Comparison of ENCODE assay signal across 9 cellular contexts in the genomic region with DNA sequence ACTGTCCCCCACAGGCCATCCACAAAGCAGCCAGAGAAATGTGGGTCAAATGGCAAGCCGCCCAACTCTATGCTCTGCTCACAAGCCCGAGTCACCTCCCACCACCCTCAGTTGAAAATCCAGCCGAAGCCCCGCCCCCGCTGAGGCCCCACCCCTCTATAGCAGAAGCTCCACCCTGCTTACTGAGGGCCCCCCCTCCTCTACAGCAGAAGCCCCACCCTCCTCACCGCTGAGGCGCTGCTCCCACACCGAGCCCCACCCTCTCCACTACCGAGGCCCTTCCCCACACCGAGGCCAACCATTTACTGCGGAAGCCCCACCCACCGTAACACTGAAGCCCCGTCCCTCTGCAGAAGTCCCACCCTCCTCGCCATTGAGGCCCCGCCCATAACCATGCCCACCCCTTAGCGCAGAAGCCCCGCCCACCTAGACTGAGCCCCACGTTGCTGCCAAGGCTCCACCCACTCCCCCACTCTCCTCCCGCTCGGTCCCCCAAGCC. TPM values are rescaled to one million over a fixed set of nuclear protein-coding genes. Genes with fewer than 3 reads are reported as not detected.
DNase-seq lines count a peak whose midpoint lies in the region; ATAC-seq and TF ChIP-seq lines count a peak whose summit lies in the region.
"Had no signal": no experiment of that assay in that cellular context is flagged by ENCODE, and none has a peak within 500 bp of the region (broad histone marks: within the 10 kb centered on the region; RNA-seq: fewer than 3 reads in every experiment).

No MANE protein-coding gene starts in this region.

- peak; percentile 44 for ATAC-seq in RWPE2 (ENCODE audit: low read depth)
- ATAC-seq in esophagus mucosa: peak; percentile 10
- ATAC-seq in GM18909 (IDR thresholded peaks at IDR 0.05; ENCODE audit: poor library complexity, unreplicated experiment): no peak
- ATAC-seq in GM18907 (IDR thresholded peaks at IDR 0.05; ENCODE audit: unreplicated experiment): no peak

- H3K4me3 ChIP-seq in RWPE2 (ENCODE audit: severe bottlenecking): no peak overlapping the region

- no peaks in the 10 kb centered on the region for H3K9me3 ChIP-seq in RWPE2 (ENCODE audit: severe bottlenecking)
- H3K9me3 ChIP-seq: neutrophil had no signal

- H3K27ac ChIP-seq in RWPE2 (ENCODE audit: poor library complexity, severe bottlenecking): no peak overlapping the region
- H3K27ac ChIP-seq: neutrophil had no signal

- no peaks in the 10 kb centered on the region for H3K4me1 ChIP-seq in RWPE2 (ENCODE audit: insufficient read depth, poor library complexity, severe bottlenecking)

- DNase-seq in NCI-H82 (lab: John Stamatoyannopoulos, UW): peak; percentile 57
- DNase-seq in NCI-H82 treated with DMSO at 0.1 percent for 48 hours (lab: John Stamatoyannopoulos, UW; ENCODE audit: unreplicated experiment): no peak
- no peak for DNase-seq in RWPE2 (ENCODE audit: low spot score)
- DNase-seq in stimulated activated CD4-positive, alpha-beta T cell treated with anti-CD3 and anti-CD28 coated beads, Interleukin-4, amount 100 ng/mL, for 24 hours: peak; percentile 7
- no peak for DNase-seq in NCI-H1092 (lab: John Stamatoyannopoulos, UW)

- H3K27me3 ChIP-seq in RWPE2 (ENCODE audit: insufficient read depth, poor library complexity, severe bottlenecking): no peaks in the 10 kb centered on the region
- H3K27me3 ChIP-seq: neutrophil had no signal

- H3K36me3 ChIP-seq in RWPE2 (ENCODE audit: low read depth): peaks cover 71% of the 10 kb centered on the region

- TF ChIP-seq CTCF in RWPE2 (IDR thresholded peaks at IDR 0.05; ENCODE audit: poor library complexity, severe bottlenecking): no peak

RNA-seq across cellular contexts. Expression of a gene that starts 8.8 kb away (rescaled TPM):
- 42.0 TPM for total RNA-seq in esophagus mucosa

RNA-seq across cellular contexts. Expression of a gene that starts 39.6 kb away (rescaled TPM):
- total RNA-seq in esophagus mucosa: 8.1 TPM

RNA-seq across cellular contexts. Expression of a gene that starts 44.7 kb away (rescaled TPM):
- 28.0 TPM for total RNA-seq in esophagus mucosa

Comparison
In these comparisons a context has a peak if more than half of its experiments do, and no peak if none do; other contexts are left out.
1. DNase-seq: peak in NCI-H82 (single experiment) and stimulated activated CD4-positive, alpha-beta T cell treated with anti-CD3 and anti-CD28 coated beads, Interleukin-4, amount 100 ng/mL, for 24 hours (single experiment); none in NCI-H82 treated with DMSO at 0.1 percent for 48 hours (single experiment), RWPE2 (single experiment) and NCI-H1092 (single experiment).
2. ATAC-seq: peak in RWPE2 (single experiment) and esophagus mucosa (single experiment); none in GM18909 (single experiment) and GM18907 (single experiment).